Comparison of ENCODE assay signal across 25 cellular contexts in the genomic region with DNA sequence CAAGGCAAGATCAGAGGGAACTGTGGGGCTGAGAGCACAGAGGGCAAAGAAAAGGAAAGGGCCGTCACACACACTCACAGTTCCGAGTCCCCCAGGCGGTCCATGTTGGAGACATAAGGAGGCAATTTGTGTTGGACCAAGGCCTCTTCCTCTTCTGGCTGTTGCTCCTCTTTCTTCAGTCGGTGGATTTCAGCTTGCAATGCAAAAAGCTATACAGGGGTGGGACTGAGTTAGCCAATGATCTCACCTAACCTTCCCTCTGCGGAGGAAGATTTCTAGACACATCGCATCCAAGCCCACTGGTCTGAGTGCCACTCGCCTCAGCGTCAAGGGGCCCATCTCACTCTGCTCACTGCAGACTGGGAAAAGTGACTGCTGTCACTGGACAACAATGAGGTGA. TPM values are rescaled to one million over a fixed set of nuclear protein-coding genes. Genes with fewer than 3 reads are reported as not detected.
DNase-seq lines count a peak whose midpoint lies in the region; ATAC-seq and TF ChIP-seq lines count a peak whose summit lies in the region.
"Had no signal": no experiment of that assay in that cellular context is flagged by ENCODE, and none has a peak within 500 bp of the region (broad histone marks: within the 10 kb centered on the region; RNA-seq: fewer than 3 reads in every experiment).

No MANE protein-coding gene starts in this region.

- TF ChIP-seq CTCF in DOHH2 (IDR thresholded peaks at IDR 0.05; ENCODE audit: low read depth, low read length, poor library complexity, severe bottlenecking) = no peak
- no peak for TF ChIP-seq CTCF in lower lobe of right lung (IDR thresholded peaks at IDR 0.05)
- TF ChIP-seq CTCF in upper lobe of left lung (IDR thresholded peaks at IDR 0.05) = no peak

- H3K4me3 ChIP-seq in DOHH2 (ENCODE audit: low read length) (no peak overlapping the region), lower lobe of right lung (no peak overlapping the region), upper lobe of left lung (no peak overlapping the region)
- H3K4me3 ChIP-seq: GM23338 had no signal

- ATAC-seq in lower lobe of right lung = no peak
- no peak for ATAC-seq in upper lobe of left lung (ENCODE audit: low FRiP score in 2 of 2)
- ATAC-seq in stimulated activated naive CD8-positive, alpha-beta T cell treated with anti-CD3 and anti-CD28 coated beads, Interleukin-15, Interleukin-2, amounts not matched to agents 100 U/mL and 50 U/mL, for 24 hours = no peak
- ATAC-seq: GM23338 had no signal

- no peaks in the 10 kb centered on the region for H3K9me3 ChIP-seq in DOHH2 (ENCODE audit: control insufficient read depth, insufficient read depth, low read length)
- H3K9me3 ChIP-seq in lower lobe of right lung = no peaks in the 10 kb centered on the region
- H3K9me3 ChIP-seq in upper lobe of left lung = no peaks in the 10 kb centered on the region
- H3K9me3 ChIP-seq: SK-N-SH had no signal

- H3K27ac ChIP-seq in DOHH2 (ENCODE audit: low read depth, low read length) (no peak overlapping the region), lower lobe of right lung (peak overlapping the region; percentile 44), upper lobe of left lung (peak overlapping the region; percentile 18 to 73 (median 27))
- H3K27ac ChIP-seq: HL-60 had no signal

- no peaks in the 10 kb centered on the region for H4K20me1 ChIP-seq in DOHH2 (ENCODE audit: control insufficient read depth, insufficient read depth, low read depth, low read length)

- H3K4me1 ChIP-seq in DOHH2 (ENCODE audit: control insufficient read depth, low read length) (peaks cover 52% of the 10 kb centered on the region), lower lobe of right lung (peaks cover 55% of the 10 kb centered on the region), upper lobe of left lung (peaks cover 26 to 45% (median 34%) of the 10 kb centered on the region in 4 donors)

- no peaks in the 10 kb centered on the region for H3K9me2 ChIP-seq in DOHH2 (replicated peaks; ENCODE audit: control insufficient read depth, low read length)
- H3K9me2 ChIP-seq: SK-N-SH had no signal

- intact Hi-C loops in dendritic cell treated with granulocyte-macrophage colony-stimulating factor and Interleukin-4, amounts not matched to agents 40 ng/mL and 50 ng/mL, for 4 days (cut with micrococcal nuclease) = no loop called here
- intact Hi-C loops in lower lobe of right lung (cut with DNase I) = no loop called here

- no peaks in the 10 kb centered on the region for H3F3A ChIP-seq in DOHH2 (ENCODE audit: control insufficient read depth, insufficient read depth)

- peak overlapping the region; percentile 34 for H3K27ac Mint-ChIP-seq in dendritic cell treated with granulocyte-macrophage colony-stimulating factor and Interleukin-4, amounts not matched to agents 40 ng/mL and 50 ng/mL, for 4 days
- H3K27ac Mint-ChIP-seq: GM23338 had no signal

- H3K79me2 ChIP-seq in DOHH2 (ENCODE audit: control insufficient read depth, low read length) = peaks cover 6% of the 10 kb centered on the region; the same call in 1 of the 2 replicates

- H3K4me1 Mint-ChIP-seq in dendritic cell treated with granulocyte-macrophage colony-stimulating factor and Interleukin-4, amounts not matched to agents 40 ng/mL and 50 ng/mL, for 4 days (ENCODE audit: low read depth) = peaks cover 49% of the 10 kb centered on the region

- peaks cover 25% of the 10 kb centered on the region for H3K36me3 ChIP-seq in DOHH2 (ENCODE audit: control insufficient read depth, low read length)
- peaks cover 49% of the 10 kb centered on the region for H3K36me3 ChIP-seq in lower lobe of right lung
- H3K36me3 ChIP-seq in upper lobe of left lung = peaks cover 0 to 44% (median 26%) of the 10 kb centered on the region in 4 donors

- TF ChIP-seq POLR2A in upper lobe of left lung (IDR thresholded peaks at IDR 0.05) = peak in 1 of 4 donors; percentile 6

- H3K27me3 Mint-ChIP-seq in dendritic cell treated with granulocyte-macrophage colony-stimulating factor and Interleukin-4, amounts not matched to agents 40 ng/mL and 50 ng/mL, for 4 days = no peaks in the 10 kb centered on the region

- H3K27me3 ChIP-seq in DOHH2 (ENCODE audit: control insufficient read depth, low read length) = no peaks in the 10 kb centered on the region
- no peaks in the 10 kb centered on the region for H3K27me3 ChIP-seq in lower lobe of right lung (ENCODE audit: low read depth)
- H3K27me3 ChIP-seq in upper lobe of left lung = no peaks in the 10 kb centered on the region

- TF ChIP-seq EP300 in upper lobe of left lung (IDR thresholded peaks at IDR 0.05) = no peak

- no peak overlapping the region for H3K4me3 Mint-ChIP-seq in dendritic cell treated with granulocyte-macrophage colony-stimulating factor and Interleukin-4, amounts not matched to agents 40 ng/mL and 50 ng/mL, for 4 days
- H3K4me3 Mint-ChIP-seq: CD14-positive monocyte, GM23338 had no signal

- DNase-seq in lower lobe of right lung (no peak), upper lobe of left lung (no peak), DMS 273 (lab: John Stamatoyannopoulos, UW; ENCODE audit: unreplicated experiment) (no peak), GM19240 (ENCODE audit: insufficient read length, low spot score) (no peak)
- DNase-seq in stimulated activated naive CD8-positive, alpha-beta T cell treated with anti-CD3 and anti-CD28 coated beads, Interleukin-15, Interleukin-2, amounts not matched to agents 100 U/mL and 50 U/mL, for 24 hours = no peak
- DNase-seq: DMS79 treated with DMSO at 0.1 percent for 48 hours, IMR-90, NCI-H1417, NCI-H187, NCI-H2107, NCI-H2227 treated with DMSO at 0.1 percent for 48 hours, NCI-H510A treated with DMSO at 0.1 percent for 48 hours, NCI-H774, RPMI8226, SHP77 treated with DMSO at 0.1 percent for 48 hours, SK-N-SH had no signal

- H3K36me3 Mint-ChIP-seq in dendritic cell treated with granulocyte-macrophage colony-stimulating factor and Interleukin-4, amounts not matched to agents 40 ng/mL and 50 ng/mL, for 4 days (ENCODE audit: low read depth) = peaks cover 75% of the 10 kb centered on the region

- 80 to 87% methylated on average over 8 of the region's 8 CpGs for WGBS in upper lobe of left lung, 2 donors

- peak overlapping the region; percentile 1; the same call in 1 of the 2 replicates for H3K4me2 ChIP-seq in DOHH2 (ENCODE audit: low read length)
- H3K4me2 ChIP-seq: GM23338, SK-N-SH had no signal

- no peaks in the 10 kb centered on the region for H3K9me3 Mint-ChIP-seq in dendritic cell treated with granulocyte-macrophage colony-stimulating factor and Interleukin-4, amounts not matched to agents 40 ng/mL and 50 ng/mL, for 4 days
- H3K9me3 Mint-ChIP-seq: CD14-positive monocyte, GM23338 had no signal

RNA-seq across cellular contexts. Expression of a gene that starts 5.5 kb away (rescaled TPM):
- 27.1 TPM for total RNA-seq in lower lobe of right lung
- total RNA-seq in upper lobe of left lung = 100 to 1,000 TPM in 1 of 6 donors, 10 to 100 TPM in 5; 19.0 to 180 (median 27.5) TPM

RNA-seq across cellular contexts. Expression of a gene that starts 27.8 kb away (rescaled TPM):
- total RNA-seq in lower lobe of right lung (not detected), upper lobe of left lung (not detected)
- total RNA-seq: A673, G401, GM23338, HT1080, IMR-90, M059J had no signal

RNA-seq across cellular contexts. Expression of a gene that starts 35.3 kb away (rescaled TPM):
- total RNA-seq in lower lobe of right lung = 39.6 TPM
- 100 to 1,000 TPM in 1 of 6 donors, 10 to 100 TPM in 5; 27.3 to 119 (median 40.4) TPM for total RNA-seq in upper lobe of left lung

RNA-seq across cellular contexts. Expression of a gene that starts 58.0 kb away (rescaled TPM):
- total RNA-seq in lower lobe of right lung (39.3 TPM), upper lobe of left lung (10 to 100 TPM; 25.2 to 59.2 (median 32.4) TPM)
- total RNA-seq: A673, G401, GM23338 had no signal
